ENCODE assay signal across 1 cellular context in genomic region chr2:20224716-20225293, GRCh38.
A peak's percentile ranks its signal among the peaks of the same experiment; 100 is the strongest.
TF ChIP-seq lines count a peak whose summit lies in the region.

Gene SDC1, minus strand, starts transcription at chr2:20225130. Its CDS starts 263 bp downstream, at chr2:20224867.

TF ChIP-seq in HepG2, 621 proteins besides CTCF, POLR2A, EP300 and RAD21 (continued from another document and continues in another):
- no peak for TF ChIP-seq POLR2AphosphoS2 (IDR thresholded peaks at IDR 0.05; ENCODE audit: low read depth, low read length)
- no peak for TF ChIP-seq ZNF296 (CRISPR knock-in tag; conservative IDR thresholded peaks at IDR 0.05)
- TF ChIP-seq ARNT2 (CRISPR knock-in tag; IDR thresholded peaks at IDR 0.05; ENCODE audit: low read depth): peak; percentile 11; the same call in 1 of the 2 replicates
- no peak; the same call in 1 of the 2 replicates for TF ChIP-seq ZNF766 (CRISPR knock-in tag; IDR thresholded peaks at IDR 0.05; ENCODE audit: borderline replicate concordance)
- no peak for TF ChIP-seq KDM4B (CRISPR knock-in tag; IDR thresholded peaks at IDR 0.05)
- TF ChIP-seq PHB2 (IDR thresholded peaks at IDR 0.05; ENCODE audit: partially characterized antibody): no peak
- TF ChIP-seq ZNF280B (CRISPR knock-in tag; IDR thresholded peaks at IDR 0.05; ENCODE audit: borderline replicate concordance): peak; percentile 76; the same call in 1 of the 2 replicates
- no peak for TF ChIP-seq SNAI1 (CRISPR knock-in tag; IDR thresholded peaks at IDR 0.05; ENCODE audit: borderline replicate concordance)
- TF ChIP-seq CREM (IDR thresholded peaks at IDR 0.05): no peak
- no peak for TF ChIP-seq CREM (CRISPR knock-in tag; IDR thresholded peaks at IDR 0.05)
- no peak for TF ChIP-seq CERS6 (CRISPR knock-in tag; IDR thresholded peaks at IDR 0.05)
- TF ChIP-seq ZBTB4 (CRISPR knock-in tag; IDR thresholded peaks at IDR 0.05; ENCODE audit: borderline replicate concordance): no peak
- peak; percentile 57 for TF ChIP-seq BHLHE40 (IDR thresholded peaks at IDR 0.05; ENCODE audit: low read length)
- no peak for TF ChIP-seq KLF9 (CRISPR knock-in tag; IDR thresholded peaks at IDR 0.05; ENCODE audit: low read depth)
- TF ChIP-seq TBX2 (CRISPR knock-in tag; IDR thresholded peaks at IDR 0.05; ENCODE audit: borderline replicate concordance): 0 out of 2 replicates have a peak, but pooled peaks have one; percentile 3
- TF ChIP-seq POLR2AphosphoS5 (IDR thresholded peaks at IDR 0.05; ENCODE audit: low read depth, low read length): 0 out of 2 replicates have a peak, but pooled peaks have one; percentile 48
- TF ChIP-seq ZNF362 (CRISPR knock-in tag; IDR thresholded peaks at IDR 0.05; ENCODE audit: borderline replicate concordance): no peak
- no peak for TF ChIP-seq SOX6 (IDR thresholded peaks at IDR 0.05)
- no peak for TF ChIP-seq SOX6 (CRISPR knock-in tag; IDR thresholded peaks at IDR 0.05)
- TF ChIP-seq ZSCAN30 (CRISPR knock-in tag; IDR thresholded peaks at IDR 0.05): no peak
- no peak for TF ChIP-seq ZNF12 (CRISPR knock-in tag; IDR thresholded peaks at IDR 0.05)
- TF ChIP-seq ZNF879 (CRISPR knock-in tag; IDR thresholded peaks at IDR 0.05): no peak
- no peak for TF ChIP-seq ZNF816 (CRISPR knock-in tag; IDR thresholded peaks at IDR 0.05; ENCODE audit: borderline replicate concordance)
- no peak for TF ChIP-seq ZNF44 (CRISPR knock-in tag; IDR thresholded peaks at IDR 0.05)
- TF ChIP-seq TAF15 (IDR thresholded peaks at IDR 0.05; ENCODE audit: low read depth, low read length, poor library complexity, severe bottlenecking): no peak
- peak; percentile 66 for TF ChIP-seq DBP (CRISPR knock-in tag; IDR thresholded peaks at IDR 0.05; ENCODE audit: not compliant biosample characterization)
- TF ChIP-seq TAF1 (CRISPR knock-in tag; IDR thresholded peaks at IDR 0.05): no peak; the same call in 1 of the 2 replicates
- TF ChIP-seq HNRNPLL (IDR thresholded peaks at IDR 0.05; ENCODE audit: low read depth, low read length, poor library complexity, severe bottlenecking): no peak
- no peak for TF ChIP-seq GFI1 (CRISPR knock-in tag; IDR thresholded peaks at IDR 0.05; ENCODE audit: borderline replicate concordance)
- TF ChIP-seq ZNF597 (CRISPR knock-in tag; IDR thresholded peaks at IDR 0.05): no peak
- TF ChIP-seq RARG (CRISPR knock-in tag; IDR thresholded peaks at IDR 0.05; ENCODE audit: low read depth): no peak
- peak; percentile 12; the same call in 1 of the 2 replicates for TF ChIP-seq FOXC1 (CRISPR knock-in tag; IDR thresholded peaks at IDR 0.05; ENCODE audit: borderline replicate concordance)
- TF ChIP-seq NAIF1 (CRISPR knock-in tag; IDR thresholded peaks at IDR 0.05; ENCODE audit: borderline replicate concordance): no peak
- no peak; the same call in 1 of the 2 replicates for TF ChIP-seq ZBTB20 (CRISPR knock-in tag; IDR thresholded peaks at IDR 0.05; ENCODE audit: borderline replicate concordance, low read depth)
- 0 out of 2 replicates have a peak, but pooled peaks have one; percentile 19 for TF ChIP-seq ZNF343 (CRISPR knock-in tag; IDR thresholded peaks at IDR 0.05)
- no peak for TF ChIP-seq SRSF9 (IDR thresholded peaks at IDR 0.05; ENCODE audit: borderline replicate concordance, insufficient read depth, low read depth, low read length, poor library complexity, severe bottlenecking)
- TF ChIP-seq ZNF232 (CRISPR knock-in tag; IDR thresholded peaks at IDR 0.05; ENCODE audit: borderline replicate concordance): no peak
- peak; percentile 57; the same call in 1 of the 2 replicates for TF ChIP-seq ZNF563 (CRISPR knock-in tag; IDR thresholded peaks at IDR 0.05)
- no peak for TF ChIP-seq SP5 (CRISPR knock-in tag; IDR thresholded peaks at IDR 0.05; ENCODE audit: borderline replicate concordance, low read depth)
- TF ChIP-seq IRF2 (CRISPR knock-in tag; IDR thresholded peaks at IDR 0.05): no peak
- no peak for TF ChIP-seq RFX1 (IDR thresholded peaks at IDR 0.05)
- TF ChIP-seq ZFP36L2 (CRISPR knock-in tag; IDR thresholded peaks at IDR 0.05): 0 out of 2 replicates have a peak, but pooled peaks have one; percentile 62
- 0 out of 2 replicates have a peak, but pooled peaks have one; percentile 20 for TF ChIP-seq ZNF253 (CRISPR knock-in tag; IDR thresholded peaks at IDR 0.05; ENCODE audit: borderline replicate concordance)
- TF ChIP-seq REXO4 (CRISPR knock-in tag; IDR thresholded peaks at IDR 0.05; ENCODE audit: borderline replicate concordance): no peak
- peak; percentile 25 for TF ChIP-seq SKI (IDR thresholded peaks at IDR 0.05; ENCODE audit: partially characterized antibody)
- TF ChIP-seq RXRB (CRISPR knock-in tag; IDR thresholded peaks at IDR 0.05; ENCODE audit: borderline replicate concordance): no peak
- TF ChIP-seq NR2F2 (IDR thresholded peaks at IDR 0.05; ENCODE audit: borderline replicate concordance, low read depth): no peak
- 0 out of 2 replicates have a peak, but pooled peaks have one; percentile 16 for TF ChIP-seq IRX3 (CRISPR knock-in tag; IDR thresholded peaks at IDR 0.05; ENCODE audit: borderline replicate concordance, low read depth)
- no peak for TF ChIP-seq FOXA3 (CRISPR knock-in tag; IDR thresholded peaks at IDR 0.05)
- no peak for TF ChIP-seq DDIT3 (CRISPR knock-in tag; IDR thresholded peaks at IDR 0.05)
- peak; percentile 82; the same call in 1 of the 2 replicates for TF ChIP-seq TMF1 (CRISPR knock-in tag; IDR thresholded peaks at IDR 0.05; ENCODE audit: low read depth)
- TF ChIP-seq AKNA (CRISPR knock-in tag; IDR thresholded peaks at IDR 0.05; ENCODE audit: borderline replicate concordance): no peak
- TF ChIP-seq ZNF841 (CRISPR knock-in tag; IDR thresholded peaks at IDR 0.05; ENCODE audit: borderline replicate concordance): 0 out of 2 replicates have a peak, but pooled peaks have one; percentile 66
- TF ChIP-seq RXRA (CRISPR knock-in tag; IDR thresholded peaks at IDR 0.05): no peak
- TF ChIP-seq REPIN1 (CRISPR knock-in tag; IDR thresholded peaks at IDR 0.05; ENCODE audit: borderline replicate concordance, low read depth): no peak
- TF ChIP-seq TRIM22 (IDR thresholded peaks at IDR 0.05): no peak
